ENCODE assay signal across 1 cellular context in the genomic region with DNA sequence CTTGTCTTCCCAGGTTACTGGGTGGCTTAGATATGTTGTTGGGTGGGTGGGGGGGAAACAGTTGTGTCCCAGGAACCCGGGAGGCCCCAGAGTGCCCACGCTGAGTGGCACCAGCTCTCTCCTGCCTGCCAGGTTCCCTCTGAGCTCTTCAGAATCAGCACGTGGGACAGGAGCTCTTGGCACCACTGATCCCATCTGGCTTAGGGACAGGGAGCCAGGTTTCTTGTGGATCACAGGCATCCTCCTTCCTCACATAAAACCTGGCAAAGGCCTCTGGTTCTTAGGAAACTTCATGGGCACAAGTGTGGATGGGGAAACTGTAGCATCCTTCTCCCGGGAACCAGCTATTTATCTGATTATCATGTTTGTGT.
TF ChIP-seq lines count a peak whose summit lies in the region.

No MANE protein-coding gene starts in this region.

TF ChIP-seq in H1, 55 proteins besides CTCF, POLR2A, EP300 and RAD21 (continued from another document):
- no peak for TF ChIP-seq KDM5A (IDR thresholded peaks at IDR 0.05; ENCODE audit: low read length)
- TF ChIP-seq CHD2 (IDR thresholded peaks at IDR 0.05; ENCODE audit: low read length), result no peak
- TF ChIP-seq, protein P1, sequence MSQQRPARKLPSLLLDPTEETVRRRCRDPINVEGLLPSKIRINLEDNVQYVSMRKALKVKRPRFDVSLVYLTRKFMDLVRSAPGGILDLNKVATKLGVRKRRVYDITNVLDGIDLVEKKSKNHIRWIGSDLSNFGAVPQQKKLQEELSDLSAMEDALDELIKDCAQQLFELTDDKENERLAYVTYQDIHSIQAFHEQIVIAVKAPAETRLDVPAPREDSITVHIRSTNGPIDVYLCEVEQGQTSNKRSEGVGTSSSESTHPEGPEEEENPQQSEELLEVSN (IDR thresholded peaks at IDR 0.05), result no peak
- TF ChIP-seq SIN3A (conservative IDR thresholded peaks at IDR 0.05 in 1 of 2, IDR thresholded peaks at IDR 0.05 in 1 of 2; ENCODE audit: low read depth in 1 of 2, low read length in 2 of 2), result no peak
- TF ChIP-seq TCF12 (IDR thresholded peaks at IDR 0.05; ENCODE audit: low read depth, low read length), result no peak
